10 cellular contexts compared by ENCODE assay signal in genomic region chr12:118850244-118850825, GRCh38.
DNase-seq lines count a peak whose midpoint lies in the region; ATAC-seq and TF ChIP-seq lines count a peak whose summit lies in the region.
"Had no signal": no experiment of that assay in that cellular context is flagged by ENCODE, and none has a peak within 500 bp of the region (broad histone marks: within the 10 kb centered on the region; RNA-seq: fewer than 3 reads in every experiment).

No MANE protein-coding gene starts in this region.

- intact Hi-C loops in Panc1 (cut with micrococcal nuclease; ENCODE audit: unreplicated experiment) = loop anchor here (5.0 kb wide), 1 partner anchor 443 kb away; no protein-coding TSS in a partner anchor

- H3K4me1 ChIP-seq in Panc1 (ENCODE audit: control insufficient read depth, insufficient read depth, low read length) = no peaks in the 10 kb centered on the region

- in situ Hi-C loops in Panc1 (cut with HindIII; ENCODE audit: low pct_unique_long_range_greater_than_20kb, low sequenced_read_pairs) = no loop called here

- DNase-seq in AG09309 (ENCODE audit: low read depth) (no peak), Panc1 (ENCODE audit: low read depth, low spot score) (no peak), fibroblast of villous mesenchyme (ENCODE audit: low read depth) (no peak), activated gamma-delta T cell (lab: John Stamatoyannopoulos, UW) (no peak), NOMO-1 treated with DMSO at 0.1 percent for 48 hours (lab: John Stamatoyannopoulos, UW; ENCODE audit: unreplicated experiment) (no peak), foreskin fibroblast (no peak)
- DNase-seq: stimulated activated naive B cell treated with anti-CD40 and anti-IgM and Interleukin-4, amounts not matched to agents 10 μg/mL and 1 μg/mL and 100 μg/mL, for 72 hours had no signal

- no peaks in the 10 kb centered on the region for H3K9me3 ChIP-seq in Panc1 (ENCODE audit: control insufficient read depth, insufficient read depth, low read depth, low read length)

- no peaks in the 10 kb centered on the region for H3K36me3 ChIP-seq in Panc1 (ENCODE audit: control insufficient read depth, insufficient read depth, low read length)

- H3K4me3 ChIP-seq in AG09309 (ENCODE audit: control insufficient read depth, low read depth, low read length) (no peak overlapping the region), Panc1 (ENCODE audit: low read depth in 2 of 2, low read length in 2 of 2) (no peak overlapping the region), fibroblast of villous mesenchyme (ENCODE audit: low read depth, low read length) (no peak overlapping the region), foreskin fibroblast (ENCODE audit: low read depth in 1 of 2, low read length in 2 of 2) (no peak overlapping the region)

- CTCF ChIA-PET in Panc1 (lab: Charles Lee) = no interaction called here

- TF ChIP-seq CTCF in AG09309 (IDR thresholded peaks at IDR 0.05; ENCODE audit: control insufficient read depth, insufficient read depth, low read depth, low read length, missing control alignments) (peak; percentile 28), GM12874 (IDR thresholded peaks at IDR 0.05; ENCODE audit: insufficient read depth, low read depth, low read length) (peak; percentile 81), Panc1 (IDR thresholded peaks at IDR 0.05) (peak; percentile 81), fibroblast of villous mesenchyme (IDR thresholded peaks at IDR 0.05; ENCODE audit: insufficient read depth, low read depth, low read length) (peak; percentile 22), foreskin fibroblast (IDR thresholded peaks at IDR 0.05; ENCODE audit: low read depth, low read length) (no peak)

- ATAC-seq in Panc1 = no peak
- ATAC-seq in HG03095 (IDR thresholded peaks at IDR 0.05; ENCODE audit: unreplicated experiment) = no peak
- ATAC-seq: left colon; stimulated activated naive B cell treated with anti-CD40 and anti-IgM and Interleukin-4, amounts not matched to agents 10 μg/mL and 1 μg/mL and 100 μg/mL, for 72 hours had no signal

- POLR2A ChIA-PET in Panc1 (lab: Charles Lee) = no interaction called here

- no TSS peak for BruUV-seq in Panc1 (replicated peaks; lab: Mats Ljungman, UMichigan)

- H3K27ac ChIP-seq in Panc1 (ENCODE audit: low read length) = no peak overlapping the region

- H3K27me3 ChIP-seq in Panc1 (ENCODE audit: control insufficient read depth, insufficient read depth, low read length) = no peaks in the 10 kb centered on the region; the same call in 1 of the 2 replicates
